Comparison of ENCODE assay signal across 14 cellular contexts in genomic region chr6:68040312-68040778, GRCh38.
DNase-seq lines count a peak whose midpoint lies in the region; ATAC-seq and TF ChIP-seq lines count a peak whose summit lies in the region.
"Had no signal": no experiment of that assay in that cellular context is flagged by ENCODE, and none has a peak within 500 bp of the region (broad histone marks: within the 10 kb centered on the region; RNA-seq: fewer than 3 reads in every experiment).

No MANE protein-coding gene starts in this region.

- no peak for DNase-seq in Calu3
- DNase-seq in M059J (ENCODE audit: low read depth) = peak; percentile 46
- DNase-seq in cardiac fibroblast (ENCODE audit: low read depth in 2 of 2) = peak; percentile 17 to 21
- no peak for DNase-seq in naive thymus-derived CD4-positive, alpha-beta T cell
- DNase-seq in glomerular visceral epithelial cell (ENCODE audit: extremely low spot score) = no peak
- DNase-seq in colonic mucosa = no peak
- no peak for DNase-seq in UCSD-AML1 (lab: John Stamatoyannopoulos, UW; ENCODE audit: unreplicated experiment)
- DNase-seq: body of pancreas, COR-L47, left colon, NCI-H1105, NCI-H526, upper lobe of left lung had no signal

- no peaks in the 10 kb centered on the region for H3K27me3 ChIP-seq in naive thymus-derived CD4-positive, alpha-beta T cell (ENCODE audit: control insufficient read depth in 2 of 2, insufficient read depth in 2 of 2, low read length in 2 of 2)
- no peaks in the 10 kb centered on the region for H3K27me3 ChIP-seq in colonic mucosa
- H3K27me3 ChIP-seq: body of pancreas, upper lobe of left lung had no signal

- no peaks in the 10 kb centered on the region for H3K36me3 ChIP-seq in naive thymus-derived CD4-positive, alpha-beta T cell (ENCODE audit: control insufficient read depth in 2 of 3, insufficient read depth in 3 of 3, low read length in 3 of 3)
- H3K36me3 ChIP-seq in colonic mucosa = no peaks in the 10 kb centered on the region
- H3K36me3 ChIP-seq: upper lobe of left lung had no signal

- H3K9me3 Mint-ChIP-seq in Calu3 (ENCODE audit: low read depth, unreplicated experiment) = peaks cover 6% of the 10 kb centered on the region
- peaks cover 0 to 8% (median 4%) of the 10 kb centered on the region in 11 donors for H3K9me3 Mint-ChIP-seq in naive thymus-derived CD4-positive, alpha-beta T cell

- H3K36me3 Mint-ChIP-seq in Calu3 (ENCODE audit: insufficient read depth, unreplicated experiment) = no peaks in the 10 kb centered on the region
- H3K36me3 Mint-ChIP-seq in naive thymus-derived CD4-positive, alpha-beta T cell = no peaks in the 10 kb centered on the region

- intact Hi-C loops in Calu3 (cut with micrococcal nuclease; ENCODE audit: unreplicated experiment) (no loop called here), colonic mucosa (cut with DNase I) (no loop called here)
- intact Hi-C loops in naive thymus-derived CD4-positive, alpha-beta T cell (cut with micrococcal nuclease) = no loop called here

- H3K4me3 Mint-ChIP-seq in Calu3 (ENCODE audit: low read depth, unreplicated experiment) = peak overlapping the region; percentile 4
- H3K4me3 Mint-ChIP-seq in naive thymus-derived CD4-positive, alpha-beta T cell = peak overlapping the region in 8 of 10 donors; percentile 6 to 54 (median 18)

- H3K9ac ChIP-seq in colonic mucosa (ENCODE audit: low read depth in 2 of 2, low read length in 2 of 2) = no peak overlapping the region

- H3K4me1 ChIP-seq in naive thymus-derived CD4-positive, alpha-beta T cell (ENCODE audit: control insufficient read depth in 2 of 2, insufficient read depth in 2 of 2, low read length in 2 of 2) = no peaks in the 10 kb centered on the region
- no peaks in the 10 kb centered on the region for H3K4me1 ChIP-seq in colonic mucosa
- H3K4me1 ChIP-seq: body of pancreas, upper lobe of left lung had no signal

- H3K4me3 ChIP-seq in cardiac fibroblast (replicated peaks in 1 of 2; ENCODE audit: low read depth in 2 of 2, low read length in 2 of 2) (peak overlapping the region in 1 of 2 donors; percentile 26), colonic mucosa (no peak overlapping the region)
- H3K4me3 ChIP-seq in naive thymus-derived CD4-positive, alpha-beta T cell (ENCODE audit: low read length) = no peak overlapping the region
- H3K4me3 ChIP-seq: body of pancreas had no signal

- POLR2A ChIA-PET in naive thymus-derived CD4-positive, alpha-beta T cell (lab: Charles Lee) = no interaction called here

- no peaks in the 10 kb centered on the region for H3K9me3 ChIP-seq in naive thymus-derived CD4-positive, alpha-beta T cell (ENCODE audit: control insufficient read depth in 2 of 3, low read length in 3 of 3)
- no peaks in the 10 kb centered on the region for H3K9me3 ChIP-seq in colonic mucosa
- H3K9me3 ChIP-seq: body of pancreas, upper lobe of left lung had no signal

- CTCF ChIA-PET in Calu3 (lab: Charles Lee) = no interaction called here
- CTCF ChIA-PET in naive thymus-derived CD4-positive, alpha-beta T cell (lab: Charles Lee) = no interaction called here

- TF ChIP-seq CTCF in Calu3 (IDR thresholded peaks at IDR 0.05; ENCODE audit: unreplicated experiment) = no peak
- TF ChIP-seq CTCF in cardiac fibroblast (IDR thresholded peaks at IDR 0.05; ENCODE audit: low read depth, low read length) = no peak
- TF ChIP-seq CTCF in colonic mucosa (IDR thresholded peaks at IDR 0.05) = no peak

- no peak for ATAC-seq in naive thymus-derived CD4-positive, alpha-beta T cell
- no peak for ATAC-seq in HG03521 (IDR thresholded peaks at IDR 0.05; ENCODE audit: unreplicated experiment)
- ATAC-seq: body of pancreas, left colon had no signal

- BruUV-seq in Calu3 (replicated peaks; lab: Mats Ljungman, UMichigan) = no TSS peak

- H3K27ac Mint-ChIP-seq in Calu3 (ENCODE audit: unreplicated experiment) = no peak overlapping the region
- H3K27ac Mint-ChIP-seq in naive thymus-derived CD4-positive, alpha-beta T cell = no peak overlapping the region

- H3K27me3 Mint-ChIP-seq in Calu3 (ENCODE audit: unreplicated experiment) = no peaks in the 10 kb centered on the region
- no peaks in the 10 kb centered on the region for H3K27me3 Mint-ChIP-seq in naive thymus-derived CD4-positive, alpha-beta T cell

- no peaks in the 10 kb centered on the region for H3K4me1 Mint-ChIP-seq in Calu3 (ENCODE audit: low read depth, unreplicated experiment)
- no peaks in the 10 kb centered on the region for H3K4me1 Mint-ChIP-seq in naive thymus-derived CD4-positive, alpha-beta T cell

- H3K27ac ChIP-seq in naive thymus-derived CD4-positive, alpha-beta T cell (ENCODE audit: low read depth, low read length) = no peak overlapping the region
- H3K27ac ChIP-seq in colonic mucosa = no peak overlapping the region
- H3K27ac ChIP-seq: body of pancreas, upper lobe of left lung had no signal

Comparison
In these comparisons a context has a peak if more than half of its experiments do, and no peak if none do; other contexts are left out.
1. DNase-seq: peak in M059J (single experiment) and cardiac fibroblast (2 of 2); none in Calu3 (single experiment), naive thymus-derived CD4-positive, alpha-beta T cell (0 of 9), glomerular visceral epithelial cell (single experiment), colonic mucosa (single experiment) and UCSD-AML1 (single experiment).